ENCODE assay signal across 14 cellular contexts in genomic region chr4:99868126-99868596, GRCh38. TPM values are rescaled to one million over a fixed set of nuclear protein-coding genes. Genes with fewer than 3 reads are reported as not detected.
DNase-seq lines count a peak whose midpoint lies in the region; ATAC-seq and TF ChIP-seq lines count a peak whose summit lies in the region.
"Had no signal": no experiment of that assay in that cellular context is flagged by ENCODE, and none has a peak within 500 bp of the region (broad histone marks: within the 10 kb centered on the region; RNA-seq: fewer than 3 reads in every experiment).

No MANE protein-coding gene starts in this region.

- no peak overlapping the region for H3K9ac ChIP-seq in HUES48 (ENCODE audit: low read depth, low read length)
- H3K9ac ChIP-seq in skeletal muscle tissue (ENCODE audit: low read depth in 1 of 3, low read length in 3 of 3) = peak overlapping the region in 2 of 3 donors; percentile 25 to 49

- no peaks in the 10 kb centered on the region for H3K27me3 Mint-ChIP-seq in activated CD8-positive, alpha-beta T cell treated with anti-CD3 and anti-CD28 coated beads for 36 hours
- no peaks in the 10 kb centered on the region for H3K27me3 Mint-ChIP-seq in activated CD8-positive, alpha-beta T cell treated with anti-CD3 and anti-CD28 coated beads, Interleukin-2, amount 10 ng/mL, durations not matched to agents 7 days and 5 days (ENCODE audit: low read depth)

- H3K4me1 ChIP-seq in HUES48 (ENCODE audit: control insufficient read depth, insufficient read depth, low read length) (peaks cover 8% of the 10 kb centered on the region), skeletal muscle tissue (ENCODE audit: control insufficient read depth in 3 of 3, insufficient read depth in 3 of 3, low read length in 3 of 3) (peaks cover 0 to 6% (median 4%) of the 10 kb centered on the region in 3 donors)
- H3K4me1 ChIP-seq: BE2C, left lung had no signal

- CTCF ChIA-PET in activated CD8-positive, alpha-beta T cell treated with anti-CD3 and anti-CD28 coated beads for 36 hours (lab: Charles Lee) = no interaction called here
- CTCF ChIA-PET in activated CD8-positive, alpha-beta T cell treated with anti-CD3 and anti-CD28 coated beads, Interleukin-2, amount 10 ng/mL, durations not matched to agents 7 days and 5 days (lab: Charles Lee) = no interaction called here

- H3K9me3 Mint-ChIP-seq in activated CD8-positive, alpha-beta T cell treated with anti-CD3 and anti-CD28 coated beads for 36 hours = no peaks in the 10 kb centered on the region
- no peaks in the 10 kb centered on the region for H3K9me3 Mint-ChIP-seq in activated CD8-positive, alpha-beta T cell treated with anti-CD3 and anti-CD28 coated beads, Interleukin-2, amount 10 ng/mL, durations not matched to agents 7 days and 5 days (ENCODE audit: insufficient read depth)

- ATAC-seq in activated CD8-positive, alpha-beta T cell treated with anti-CD3 and anti-CD28 coated beads for 36 hours = peak; percentile 93
- no peak for ATAC-seq in activated CD8-positive, alpha-beta T cell treated with anti-CD3 and anti-CD28 coated beads, Interleukin-2, amount 10 ng/mL, durations not matched to agents 7 days and 5 days
- no peak for ATAC-seq in HG02970 (IDR thresholded peaks at IDR 0.05; ENCODE audit: low FRiP score, unreplicated experiment)
- ATAC-seq: left lung had no signal

- peaks cover 8% of the 10 kb centered on the region for H3K4me1 Mint-ChIP-seq in activated CD8-positive, alpha-beta T cell treated with anti-CD3 and anti-CD28 coated beads for 36 hours (ENCODE audit: low read depth)
- no peaks in the 10 kb centered on the region for H3K4me1 Mint-ChIP-seq in activated CD8-positive, alpha-beta T cell treated with anti-CD3 and anti-CD28 coated beads, Interleukin-2, amount 10 ng/mL, durations not matched to agents 7 days and 5 days (ENCODE audit: low read depth)

- no peak overlapping the region for H3K4me3 Mint-ChIP-seq in activated CD8-positive, alpha-beta T cell treated with anti-CD3 and anti-CD28 coated beads for 36 hours
- no peak overlapping the region for H3K4me3 Mint-ChIP-seq in activated CD8-positive, alpha-beta T cell treated with anti-CD3 and anti-CD28 coated beads, Interleukin-2, amount 10 ng/mL, durations not matched to agents 7 days and 5 days

- H3K4me3 ChIP-seq in HUES48 (ENCODE audit: low read depth, low read length) (no peak overlapping the region; the same call in 1 of the 2 replicates), skeletal muscle tissue (ENCODE audit: low read length in 3 of 3) (peak overlapping the region; percentile 36 to 44 (median 41)), dorsolateral prefrontal cortex (no peak overlapping the region)
- H3K4me3 ChIP-seq: left lung had no signal

- peaks cover 19% of the 10 kb centered on the region for H3K36me3 Mint-ChIP-seq in activated CD8-positive, alpha-beta T cell treated with anti-CD3 and anti-CD28 coated beads for 36 hours (ENCODE audit: low read depth)
- H3K36me3 Mint-ChIP-seq in activated CD8-positive, alpha-beta T cell treated with anti-CD3 and anti-CD28 coated beads, Interleukin-2, amount 10 ng/mL, durations not matched to agents 7 days and 5 days (ENCODE audit: low read depth) = peaks cover 40% of the 10 kb centered on the region

- peak; percentile 35 for DNase-seq in activated CD8-positive, alpha-beta T cell treated with anti-CD3 and anti-CD28 coated beads for 36 hours
- no peak for DNase-seq in activated CD8-positive, alpha-beta T cell treated with anti-CD3 and anti-CD28 coated beads, Interleukin-2, amount 10 ng/mL, durations not matched to agents 7 days and 5 days
- peak; percentile 95 for DNase-seq in fibroblast of peridontal ligament (ENCODE audit: extremely low read depth)
- no peak for DNase-seq in dorsolateral prefrontal cortex
- DNase-seq in hepatic stellate cell (ENCODE audit: low spot score) = no peak
- DNase-seq: BE2C, left lung, NCI-H526 had no signal

- H3K36me3 ChIP-seq in HUES48 (ENCODE audit: control insufficient read depth, insufficient read depth, low read length) = no peaks in the 10 kb centered on the region
- no peaks in the 10 kb centered on the region for H3K36me3 ChIP-seq in skeletal muscle tissue (ENCODE audit: control insufficient read depth in 3 of 3, insufficient read depth in 3 of 3, low read length in 3 of 3)
- H3K36me3 ChIP-seq: BE2C had no signal

- no peaks in the 10 kb centered on the region for H3K27me3 ChIP-seq in HUES48 (ENCODE audit: control insufficient read depth, insufficient read depth, low read length)
- H3K27me3 ChIP-seq in skeletal muscle tissue (ENCODE audit: control insufficient read depth in 3 of 3, insufficient read depth in 3 of 3, low read length in 3 of 3) = no peaks in the 10 kb centered on the region
- no peaks in the 10 kb centered on the region for H3K27me3 ChIP-seq in dorsolateral prefrontal cortex
- H3K27me3 ChIP-seq: left lung had no signal

- POLR2A ChIA-PET in activated CD8-positive, alpha-beta T cell treated with anti-CD3 and anti-CD28 coated beads for 36 hours (lab: Charles Lee) = interaction anchor here (0.8 kb wide), 1 partner anchor 17 kb away, joined by 3 read pairs; no protein-coding TSS in a partner anchor
- POLR2A ChIA-PET in activated CD8-positive, alpha-beta T cell treated with anti-CD3 and anti-CD28 coated beads, Interleukin-2, amount 10 ng/mL, durations not matched to agents 7 days and 5 days (lab: Charles Lee) = no interaction called here

- intact Hi-C loops in activated CD8-positive, alpha-beta T cell treated with anti-CD3 and anti-CD28 coated beads for 36 hours (cut with micrococcal nuclease) = no loop called here
- intact Hi-C loops in dorsolateral prefrontal cortex (cut with DNase I) = no loop called here

- H3K27ac ChIP-seq in HUES48 (ENCODE audit: low read depth, low read length) (peak overlapping the region; percentile 77), skeletal muscle tissue (ENCODE audit: low read depth, low read length) (peak overlapping the region; percentile 73), dorsolateral prefrontal cortex (no peak overlapping the region)
- H3K27ac ChIP-seq: HL-60, left lung, VCaP had no signal

- peak overlapping the region; percentile 46 for H3K27ac Mint-ChIP-seq in activated CD8-positive, alpha-beta T cell treated with anti-CD3 and anti-CD28 coated beads for 36 hours
- no peak overlapping the region for H3K27ac Mint-ChIP-seq in activated CD8-positive, alpha-beta T cell treated with anti-CD3 and anti-CD28 coated beads, Interleukin-2, amount 10 ng/mL, durations not matched to agents 7 days and 5 days

- H3K9me3 ChIP-seq in HUES48 (ENCODE audit: control insufficient read depth, insufficient read depth, low read length) (no peaks in the 10 kb centered on the region), skeletal muscle tissue (ENCODE audit: control insufficient read depth in 3 of 3, low read length in 3 of 3) (no peaks in the 10 kb centered on the region)
- H3K9me3 ChIP-seq: BE2C, left lung had no signal

- no peak for TF ChIP-seq CTCF in activated CD8-positive, alpha-beta T cell treated with anti-CD3 and anti-CD28 coated beads for 36 hours (IDR thresholded peaks at IDR 0.05)
- TF ChIP-seq CTCF in dorsolateral prefrontal cortex (IDR thresholded peaks at IDR 0.05 in 54 of 56, conservative IDR thresholded peaks at IDR 0.05 in 2 of 56; ENCODE audit: low read depth in 1 of 56, partially characterized antibody in 56 of 56) = no peak

RNA-seq across cellular contexts. Expression of gene LAMTOR3, which starts 26.1 kb away (rescaled TPM):
- 10 to 100 TPM; 23.2 to 23.5 TPM for total RNA-seq in activated CD8-positive, alpha-beta T cell treated with anti-CD3 and anti-CD28 coated beads for 36 hours
- total RNA-seq in activated CD8-positive, alpha-beta T cell treated with anti-CD3 and anti-CD28 coated beads, Interleukin-2, amount 10 ng/mL, durations not matched to agents 7 days and 5 days = 10 to 100 TPM; 26.8 to 28.8 TPM
- total RNA-seq in skeletal muscle tissue = 20.4 TPM
- total RNA-seq in dorsolateral prefrontal cortex = 10 to 100 TPM; 26.6 to 58.4 (median 43.5) TPM

RNA-seq across cellular contexts. Expression of gene DAPP1, which starts 51.5 kb away (rescaled TPM):
- 10 to 100 TPM; 11.7 to 12.3 TPM for total RNA-seq in activated CD8-positive, alpha-beta T cell treated with anti-CD3 and anti-CD28 coated beads for 36 hours
- 10 to 100 TPM; 16.7 to 17.5 TPM for total RNA-seq in activated CD8-positive, alpha-beta T cell treated with anti-CD3 and anti-CD28 coated beads, Interleukin-2, amount 10 ng/mL, durations not matched to agents 7 days and 5 days
- total RNA-seq in skeletal muscle tissue (1.6 TPM), dorsolateral prefrontal cortex (1 to 10 TPM in 49 of 120 experiments, under 1 TPM in 66, not detected in 5; 0.13 to 2.7 (median 0.90) TPM)
- total RNA-seq: chondrocyte had no signal

Comparison
In these comparisons a context has a peak if more than half of its experiments do, and no peak if none do; other contexts are left out.
1. DNase-seq: peak in activated CD8-positive, alpha-beta T cell treated with anti-CD3 and anti-CD28 coated beads for 36 hours (single experiment) and fibroblast of peridontal ligament (single experiment); none in activated CD8-positive, alpha-beta T cell treated with anti-CD3 and anti-CD28 coated beads, Interleukin-2, amount 10 ng/mL, durations not matched to agents 7 days and 5 days (single experiment), dorsolateral prefrontal cortex (0 of 10) and hepatic stellate cell (single experiment).
2. H3K27ac ChIP-seq: peak in HUES48 (single experiment) and skeletal muscle tissue (single experiment); none in dorsolateral prefrontal cortex (0 of 59).
3. H3K4me3 ChIP-seq: peak in skeletal muscle tissue (3 of 3); none in HUES48 (single experiment) and dorsolateral prefrontal cortex (0 of 59).